ENCODE assay signal across 17 cellular contexts in genomic region chr2:191178806-191179514, GRCh38. TPM values are rescaled to one million over a fixed set of nuclear protein-coding genes. Genes with fewer than 3 reads are reported as not detected.
DNase-seq lines count a peak whose midpoint lies in the region; ATAC-seq and TF ChIP-seq lines count a peak whose summit lies in the region.
"Had no signal": no experiment of that assay in that cellular context is flagged by ENCODE, and none has a peak within 500 bp of the region (broad histone marks: within the 10 kb centered on the region; RNA-seq: fewer than 3 reads in every experiment).

No MANE protein-coding gene starts in this region.

- peaks cover 30% of the 10 kb centered on the region for H3K4me1 Mint-ChIP-seq in activated CD4-positive, alpha-beta T cell treated with anti-CD3 and anti-CD28 coated beads, Interleukin-2, amount 10 ng/mL, durations not matched to agents 24 days and 14 days
- peaks cover 35% of the 10 kb centered on the region for H3K4me1 Mint-ChIP-seq in activated T-cell treated with anti-CD3 and anti-CD28 coated beads, Interleukin-2, amount 50 U/mL, for 24 hours (ENCODE audit: low read depth)

- ATAC-seq in left cardiac atrium (peak; percentile 68 to 93), sciatic nerve (peak; percentile 96)
- ATAC-seq: CD8-positive, alpha-beta T cell had no signal

- in situ Hi-C loops in astrocyte of the cerebellum (cut with HindIII; ENCODE audit: low sequenced_read_pairs): no loop called here

- intact Hi-C loops in left cardiac atrium (cut with DNase I): no loop called here
- intact Hi-C loops in sciatic nerve (cut with DNase I): no loop called here
- intact Hi-C loops in activated CD4-positive, alpha-beta T cell treated with anti-CD3 and anti-CD28 coated beads, Interleukin-2, amount 10 ng/mL, durations not matched to agents 24 days and 14 days (cut with micrococcal nuclease): no loop called here

- no peak overlapping the region for H3K4me3 Mint-ChIP-seq in activated CD4-positive, alpha-beta T cell treated with anti-CD3 and anti-CD28 coated beads, Interleukin-2, amount 10 ng/mL, durations not matched to agents 24 days and 14 days
- H3K4me3 Mint-ChIP-seq in activated T-cell treated with anti-CD3 and anti-CD28 coated beads, Interleukin-2, amount 50 U/mL, for 24 hours: no peak overlapping the region
- H3K4me3 Mint-ChIP-seq: CD8-positive, alpha-beta T cell; H9 had no signal

- DNase-seq in EL (peak; percentile 92), astrocyte of the cerebellum (ENCODE audit: low read depth) (peak; percentile 18), left cardiac atrium (peak; percentile 53), sciatic nerve (ENCODE audit: low spot score) (peak; percentile 76), amniotic stem cell (lab: John Stamatoyannopoulos, UW) (no peak), NCI-H187 (lab: John Stamatoyannopoulos, UW) (no peak)
- no peak for DNase-seq in activated CD4-positive, alpha-beta T cell treated with anti-CD3 and anti-CD28 coated beads, Interleukin-2, amount 10 ng/mL, durations not matched to agents 24 days and 14 days
- no peak for DNase-seq in activated T-cell treated with anti-CD3 and anti-CD28 coated beads, Interleukin-2, amount 50 U/mL, for 24 hours
- DNase-seq: activated CD8-positive, alpha-beta memory T cell treated with anti-CD3 and anti-CD28 coated beads, Interleukin-2, amount 50 U/mL, for 4 hours; CD8-positive, alpha-beta T cell; erythroblast; H9; KG1; NCI-H2107 had no signal

- no peaks in the 10 kb centered on the region for H3K9me3 Mint-ChIP-seq in activated CD4-positive, alpha-beta T cell treated with anti-CD3 and anti-CD28 coated beads, Interleukin-2, amount 10 ng/mL, durations not matched to agents 24 days and 14 days
- no peaks in the 10 kb centered on the region for H3K9me3 Mint-ChIP-seq in activated T-cell treated with anti-CD3 and anti-CD28 coated beads, Interleukin-2, amount 50 U/mL, for 24 hours
- H3K9me3 Mint-ChIP-seq: CD8-positive, alpha-beta T cell; H9 had no signal

- no peaks in the 10 kb centered on the region for H3K27me3 Mint-ChIP-seq in activated CD4-positive, alpha-beta T cell treated with anti-CD3 and anti-CD28 coated beads, Interleukin-2, amount 10 ng/mL, durations not matched to agents 24 days and 14 days
- H3K27me3 Mint-ChIP-seq in activated T-cell treated with anti-CD3 and anti-CD28 coated beads, Interleukin-2, amount 50 U/mL, for 24 hours: no peaks in the 10 kb centered on the region
- H3K27me3 Mint-ChIP-seq: progenitor cell of endocrine pancreas had no signal

- no peak overlapping the region for H3K4me3 ChIP-seq in astrocyte of the cerebellum (ENCODE audit: low read depth, low read length)
- H3K4me3 ChIP-seq: ascending aorta, lung had no signal

- no peak for TF ChIP-seq CTCF in astrocyte of the cerebellum (IDR thresholded peaks at IDR 0.05; ENCODE audit: low read depth, low read length, missing control alignments)

- H3K27ac Mint-ChIP-seq in activated CD4-positive, alpha-beta T cell treated with anti-CD3 and anti-CD28 coated beads, Interleukin-2, amount 10 ng/mL, durations not matched to agents 24 days and 14 days: no peak overlapping the region
- no peak overlapping the region for H3K27ac Mint-ChIP-seq in activated T-cell treated with anti-CD3 and anti-CD28 coated beads, Interleukin-2, amount 50 U/mL, for 24 hours
- H3K27ac Mint-ChIP-seq: CD8-positive, alpha-beta T cell; H9; progenitor cell of endocrine pancreas had no signal

- no peaks in the 10 kb centered on the region for H3K36me3 Mint-ChIP-seq in activated CD4-positive, alpha-beta T cell treated with anti-CD3 and anti-CD28 coated beads, Interleukin-2, amount 10 ng/mL, durations not matched to agents 24 days and 14 days (ENCODE audit: low read depth)
- no peaks in the 10 kb centered on the region for H3K36me3 Mint-ChIP-seq in activated T-cell treated with anti-CD3 and anti-CD28 coated beads, Interleukin-2, amount 50 U/mL, for 24 hours (ENCODE audit: low read depth)
- H3K36me3 Mint-ChIP-seq: CD8-positive, alpha-beta T cell had no signal

RNA-seq across cellular contexts. Expression of gene STAT4, which starts 28.2 kb away (rescaled TPM):
- 10 to 100 TPM; 11.6 to 22.9 TPM for total RNA-seq in left cardiac atrium
- 3.5 TPM for total RNA-seq in sciatic nerve
- total RNA-seq in activated CD4-positive, alpha-beta T cell treated with anti-CD3 and anti-CD28 coated beads, Interleukin-2, amount 10 ng/mL, durations not matched to agents 24 days and 14 days: 47.9 and 50.8 TPM in 2 replicates

Comparison
In these comparisons a context has a peak if more than half of its experiments do, and no peak if none do; other contexts are left out.
1. DNase-seq: peak in EL (single experiment), astrocyte of the cerebellum (single experiment), left cardiac atrium (single experiment) and sciatic nerve (single experiment); none in activated CD4-positive, alpha-beta T cell treated with anti-CD3 and anti-CD28 coated beads, Interleukin-2, amount 10 ng/mL, durations not matched to agents 24 days and 14 days (single experiment), amniotic stem cell (single experiment), NCI-H187 (0 of 2) and activated T-cell treated with anti-CD3 and anti-CD28 coated beads, Interleukin-2, amount 50 U/mL, for 24 hours (single experiment).